In the genomic region with DNA sequence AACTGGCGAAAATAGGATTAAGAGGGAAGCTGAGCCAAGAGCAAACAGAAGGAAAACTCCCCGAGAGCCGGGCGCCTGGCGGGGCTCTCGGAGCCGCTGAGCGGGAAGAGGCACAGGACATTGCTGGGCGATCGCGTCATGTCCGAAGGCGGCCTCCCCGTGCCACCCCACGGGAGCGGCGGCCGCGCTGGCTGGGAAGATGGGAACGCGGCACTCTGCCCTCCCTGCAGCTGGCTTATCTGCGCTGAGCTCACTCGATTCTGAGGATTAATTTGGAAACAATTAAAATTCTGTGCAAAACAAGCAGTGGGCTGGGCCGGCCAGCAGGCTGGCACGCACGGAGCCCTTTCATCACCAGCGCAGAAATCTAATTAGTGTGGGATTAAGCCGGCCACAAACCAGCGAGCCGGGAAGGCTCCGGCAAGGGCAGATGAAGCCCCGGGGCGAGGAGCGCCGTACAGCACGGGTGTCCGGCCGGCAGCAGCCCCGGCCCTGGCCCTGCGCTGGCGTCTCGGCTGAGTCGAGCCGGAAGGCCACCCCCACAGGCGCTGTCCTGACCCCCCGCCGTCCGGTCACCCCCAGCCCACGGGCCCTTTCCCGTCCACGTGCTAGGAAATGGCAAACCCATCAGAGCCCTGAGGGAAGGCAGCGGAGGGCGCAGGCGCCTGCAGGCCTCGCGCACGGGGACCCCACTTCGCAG, we compare ENCODE assay signal across 10 cellular contexts. TPM values are rescaled to one million over a fixed set of nuclear protein-coding genes. Genes with fewer than 3 reads are reported as not detected.
DNase-seq lines count a peak whose midpoint lies in the region; ATAC-seq, FAIRE-seq and TF ChIP-seq lines count a peak whose summit lies in the region.
"Had no signal": no experiment of that assay in that cellular context is flagged by ENCODE, and none has a peak within 500 bp of the region (broad histone marks: within the 10 kb centered on the region; RNA-seq: fewer than 3 reads in every experiment).

No MANE protein-coding gene starts in this region.

- H3K27ac ChIP-seq in SK-N-SH (ENCODE audit: low read depth in 2 of 2, low read length in 1 of 2) = no peak overlapping the region

- H3K4me3 ChIP-seq in SK-N-SH (ENCODE audit: low read depth in 2 of 2, low read length in 1 of 2) = peak overlapping the region in 1 of 2 experiments; percentile 41; a peak in 2 of 4 replicates

- no peaks in the 10 kb centered on the region for H3F3A ChIP-seq in SK-N-SH (replicated peaks; ENCODE audit: insufficient read depth)

- H3K9me2 ChIP-seq in SK-N-SH = no peaks in the 10 kb centered on the region

- H4K20me1 ChIP-seq in SK-N-SH (ENCODE audit: insufficient read depth) = 0 out of 2 replicates have a peak, but pooled peaks cover 5% of the 10 kb centered on the region

- no peaks in the 10 kb centered on the region for H3K79me2 ChIP-seq in SK-N-SH (ENCODE audit: insufficient read depth)

- ATAC-seq in activated T-cell treated with anti-CD3 and anti-CD28 coated beads, Interleukin-2, amount 50 U/mL, for 72 hours (replicated peaks in 1 of 2) = no peak
- ATAC-seq in HG03342 (IDR thresholded peaks at IDR 0.05; ENCODE audit: unreplicated experiment) = no peak
- ATAC-seq: activated CD8-positive, alpha-beta T cell treated with anti-CD3 and anti-CD28 coated beads, Interleukin-2, amount 10 ng/mL, durations not matched to agents 7 days and 5 days had no signal

- TF ChIP-seq EP300 in SK-N-SH (IDR thresholded peaks at IDR 0.05; ENCODE audit: borderline replicate concordance in 1 of 2, low read depth in 1 of 2, low read length in 1 of 2) = no peak

- H3K4me1 ChIP-seq in SK-N-SH (ENCODE audit: control insufficient read depth in 1 of 2, insufficient read depth in 2 of 2, low read depth in 1 of 2, low read length in 1 of 2) = peaks cover 9 to 13% of the 10 kb centered on the region in 2 experiments; a peak in 3 of 4 replicates

- no peak overlapping the region for H3K4me3 Mint-ChIP-seq in activated T-cell treated with anti-CD3 and anti-CD28 coated beads, Interleukin-2, amount 50 U/mL, for 72 hours
- H3K4me3 Mint-ChIP-seq: activated CD8-positive, alpha-beta T cell treated with anti-CD3 and anti-CD28 coated beads, Interleukin-2, amount 10 ng/mL, durations not matched to agents 7 days and 5 days had no signal

- peaks cover 64% of the 10 kb centered on the region for H3K27me3 ChIP-seq in SK-N-SH (ENCODE audit: insufficient read depth)

- H2AFZ ChIP-seq in SK-N-SH (ENCODE audit: low read depth) = peak overlapping the region; percentile 60; the same call in 1 of the 2 replicates

- WGBS in SK-N-SH (ENCODE audit: low lambda C conversion rate) = 5% methylated on average over 15 of the region's 58 CpGs

- no peak for TF ChIP-seq RAD21 in SK-N-SH (IDR thresholded peaks at IDR 0.05; ENCODE audit: low read length)

- FAIRE-seq in frontal cortex (lab: Jason Lieb, UNC) = no peak

- H3K4me2 ChIP-seq in SK-N-SH = peak overlapping the region; percentile 75

- no peak overlapping the region for H3K27ac Mint-ChIP-seq in activated T-cell treated with anti-CD3 and anti-CD28 coated beads, Interleukin-2, amount 50 U/mL, for 72 hours
- H3K27ac Mint-ChIP-seq: activated CD8-positive, alpha-beta T cell treated with anti-CD3 and anti-CD28 coated beads, Interleukin-2, amount 10 ng/mL, durations not matched to agents 7 days and 5 days had no signal

- H3K9ac ChIP-seq in SK-N-SH = no peak overlapping the region

- POLR2A ChIA-PET in SK-N-SH (lab: Yijun Ruan, JAX) = no interaction called here

- peak; percentile 80 for DNase-seq in Daoy (ENCODE audit: low read depth)
- peak; percentile 85 for DNase-seq in SK-N-SH
- peak; percentile 79 to 86 for DNase-seq in frontal cortex (ENCODE audit: low spot score in 2 of 2)
- peak; percentile 84 for DNase-seq in putamen (ENCODE audit: low spot score)
- no peak for DNase-seq in activated T-cell treated with anti-CD3 and anti-CD28 coated beads, Interleukin-2, amount 50 U/mL, for 72 hours
- DNase-seq in NK-92 (lab: John Stamatoyannopoulos, UW; ENCODE audit: unreplicated experiment) = no peak
- no peak for DNase-seq in GM10266 (ENCODE audit: extremely low spot score)
- DNase-seq: activated CD8-positive, alpha-beta T cell treated with anti-CD3 and anti-CD28 coated beads, Interleukin-2, amount 10 ng/mL, durations not matched to agents 7 days and 5 days; NCI-H1694 had no signal

- no peaks in the 10 kb centered on the region for H3K27me3 Mint-ChIP-seq in activated T-cell treated with anti-CD3 and anti-CD28 coated beads, Interleukin-2, amount 50 U/mL, for 72 hours (ENCODE audit: low read depth)

- CTCF ChIA-PET in SK-N-SH (lab: Yijun Ruan, JAX) = interaction anchor here (0.7 to 1.3 kb wide), 6 partner anchors 13 to 254 kb away, joined by 3 to 5 read pairs (median 4); no protein-coding TSS in a partner anchor

- TF ChIP-seq CTCF in SK-N-SH (IDR thresholded peaks at IDR 0.05) (no peak), GM10266 (IDR thresholded peaks at IDR 0.05; ENCODE audit: control insufficient read depth, insufficient read depth, low read depth, missing control alignments) (no peak)

- H3K36me3 Mint-ChIP-seq in activated T-cell treated with anti-CD3 and anti-CD28 coated beads, Interleukin-2, amount 50 U/mL, for 72 hours (ENCODE audit: insufficient read depth in 2 of 2) = no peaks in the 10 kb centered on the region

- H3K9me3 ChIP-seq in SK-N-SH = no peaks in the 10 kb centered on the region

- no peaks in the 10 kb centered on the region for H3K36me3 ChIP-seq in SK-N-SH (replicated peaks in 1 of 2; ENCODE audit: control insufficient read depth in 1 of 2, insufficient read depth in 2 of 2, low read length in 1 of 2)

- H3K4me1 Mint-ChIP-seq in activated T-cell treated with anti-CD3 and anti-CD28 coated beads, Interleukin-2, amount 50 U/mL, for 72 hours (ENCODE audit: low read depth) = no peaks in the 10 kb centered on the region

- H3K9me3 Mint-ChIP-seq in activated T-cell treated with anti-CD3 and anti-CD28 coated beads, Interleukin-2, amount 50 U/mL, for 72 hours = no peaks in the 10 kb centered on the region

TF ChIP-seq in SK-N-SH, 30 proteins besides CTCF, POLR2A, EP300 and RAD21:
- TF ChIP-seq FOXJ3 (CRISPR knock-in tag; IDR thresholded peaks at IDR 0.05) (0 out of 2 replicates have a peak, but pooled peaks have one; percentile 3), RXRA (IDR thresholded peaks at IDR 0.05; ENCODE audit: borderline replicate concordance, low read depth) (0 out of 2 replicates have a peak, but pooled peaks have one; percentile 20), EZH2phosphoT487 (IDR thresholded peaks at IDR 0.05; ENCODE audit: borderline replicate concordance, low read depth) (no peak), TEAD4 (IDR thresholded peaks at IDR 0.05; ENCODE audit: borderline replicate concordance, insufficient read depth) (no peak), GATA2 (CRISPR knock-in tag; IDR thresholded peaks at IDR 0.05) (peak; percentile 17; the same call in 1 of the 2 replicates), POLR2AphosphoS5 (IDR thresholded peaks at IDR 0.05; ENCODE audit: low read depth, low read length) (no peak)

RNA-seq across cellular contexts. Expression of gene SOX8, which starts 37.8 kb away (rescaled TPM):
- total RNA-seq in Daoy (2014; rRNA removed; shearing (Covaris generic)) = 0.17 TPM in 1 of 2 replicates, not detected in the other
- polyA plus RNA-seq in SK-N-SH (2012; rRNA removed) = not detected in 2 replicates
- polyA plus RNA-seq in SK-N-SH (2012; cell fraction: cytosol; rRNA removed) = not detected in 2 replicates
- polyA plus RNA-seq in SK-N-SH (2012; cell fraction: nucleus; rRNA removed) = not detected in 2 replicates
- 22.8 TPM for total RNA-seq in frontal cortex
- 1 to 10 TPM; 1.8 to 2.1 TPM for total RNA-seq in activated T-cell treated with anti-CD3 and anti-CD28 coated beads, Interleukin-2, amount 50 U/mL, for 72 hours
- total RNA-seq: activated CD8-positive, alpha-beta T cell treated with anti-CD3 and anti-CD28 coated beads, Interleukin-2, amount 10 ng/mL, durations not matched to agents 7 days and 5 days had no signal

RNA-seq across cellular contexts. Expression of gene LMF1, which starts 48.6 kb away (rescaled TPM):
- total RNA-seq in Daoy (2014; rRNA removed; shearing (Covaris generic)) = 1.8 and 2.6 TPM in 2 replicates
- 5.7 and 8.2 TPM in 2 replicates for polyA plus RNA-seq in SK-N-SH (2012; rRNA removed)
- 3.0 and 5.1 TPM in 2 replicates for polyA plus RNA-seq in SK-N-SH (2012; cell fraction: cytosol; rRNA removed)
- polyA plus RNA-seq in SK-N-SH (2012; cell fraction: nucleus; rRNA removed) = 22.6 and 22.9 TPM in 2 replicates
- total RNA-seq in frontal cortex = 10.2 TPM
- total RNA-seq in activated T-cell treated with anti-CD3 and anti-CD28 coated beads, Interleukin-2, amount 50 U/mL, for 72 hours = 10 to 100 TPM; 26.9 to 33.2 TPM

RNA-seq across cellular contexts. Expression of gene SSTR5, which starts 53.2 kb away (rescaled TPM):
- total RNA-seq in Daoy (2014; rRNA removed; shearing (Covaris generic)) = not detected in 2 replicates
- not detected in 2 replicates for polyA plus RNA-seq in SK-N-SH (2012; rRNA removed)
- polyA plus RNA-seq in SK-N-SH (2012; cell fraction: cytosol; rRNA removed) = 0.01 TPM in 1 of 2 replicates, not detected in the other
- not detected in 2 replicates for polyA plus RNA-seq in SK-N-SH (2012; cell fraction: nucleus; rRNA removed)
- total RNA-seq in frontal cortex = not detected
- not detected for total RNA-seq in activated T-cell treated with anti-CD3 and anti-CD28 coated beads, Interleukin-2, amount 50 U/mL, for 72 hours
- total RNA-seq: activated CD8-positive, alpha-beta T cell treated with anti-CD3 and anti-CD28 coated beads, Interleukin-2, amount 10 ng/mL, durations not matched to agents 7 days and 5 days had no signal

Comparison
In these comparisons a context has a peak if more than half of its experiments do, and no peak if none do; other contexts are left out.
1. DNase-seq: peak in Daoy (single experiment), SK-N-SH (single experiment), frontal cortex (2 of 2) and putamen (single experiment); none in activated T-cell treated with anti-CD3 and anti-CD28 coated beads, Interleukin-2, amount 50 U/mL, for 72 hours (0 of 2), NK-92 (single experiment) and GM10266 (single experiment).